In the genomic region with DNA sequence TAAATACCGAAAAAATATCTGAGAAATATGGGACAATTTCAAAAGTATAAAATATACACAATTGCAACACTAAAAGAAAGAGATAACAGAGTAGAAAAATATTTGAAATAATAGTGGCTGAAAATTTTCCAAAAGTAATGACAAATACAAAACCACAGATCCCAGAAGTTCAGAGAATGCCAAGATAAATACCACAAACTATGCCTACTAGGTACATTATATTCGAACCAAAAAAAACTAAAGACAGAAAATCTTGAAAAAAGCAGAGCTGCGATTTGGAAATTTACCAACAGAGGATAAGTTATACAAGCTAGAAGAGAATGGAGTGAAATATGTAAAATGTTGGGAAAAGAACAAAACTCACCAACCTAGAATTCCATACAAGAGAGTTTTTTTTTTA, we compare ENCODE assay signal across 19 cellular contexts.
DNase-seq lines count a peak whose midpoint lies in the region; ATAC-seq and TF ChIP-seq lines count a peak whose summit lies in the region.
"Had no signal": no experiment of that assay in that cellular context is flagged by ENCODE, and none has a peak within 500 bp of the region (broad histone marks: within the 10 kb centered on the region; RNA-seq: fewer than 3 reads in every experiment).

No MANE protein-coding gene starts in this region.

- POLR2A ChIA-PET in PC-3 (lab: Charles Lee; ENCODE audit: unreplicated experiment), result no interaction called here

- DNase-seq in EH (ENCODE audit: low read depth) (peak; percentile 3), PC-3 (peak; percentile 11), cardiac fibroblast (ENCODE audit: low read depth in 2 of 2) (peak; percentile 34 to 48), iris pigment epithelial cell (ENCODE audit: low read depth) (peak; percentile 8), activated T-cell treated with anti-CD3 and anti-CD28 coated beads for 4 hours (no peak), testis (no peak), GM20000 (ENCODE audit: low spot score) (no peak)
- DNase-seq: CD8-positive, alpha-beta memory T cell; GF-D8; H7; NCI-H1105; NCI-H146; NCI-H2029; NCI-H2227 treated with DMSO at 0.1 percent for 48 hours; NCI-H510A had no signal

- WGBS in testis, 2 donors, result 78 to 89% methylated on average over 3 of the region's 3 CpGs

- no peak for TF ChIP-seq POLR2A in testis (IDR thresholded peaks at IDR 0.05)

- no peaks in the 10 kb centered on the region for H3K9me3 ChIP-seq in PC-3 (ENCODE audit: low read length)
- H3K9me3 ChIP-seq in testis, result no peaks in the 10 kb centered on the region

- H3F3A ChIP-seq in PC-3 (ENCODE audit: low read length, unreplicated experiment), result no peaks in the 10 kb centered on the region

- H3K27me3 ChIP-seq in PC-3 (ENCODE audit: low read length) (peaks cover 10% of the 10 kb centered on the region; the same call in 1 of the 2 replicates), testis (no peaks in the 10 kb centered on the region)

- no TSS peak for BruUV-seq in PC-3 (replicated peaks; lab: Mats Ljungman, UMichigan)

- CTCF ChIA-PET in PC-3 (lab: Charles Lee), result no interaction called here

- no peak overlapping the region for H3K27ac ChIP-seq in PC-3 (ENCODE audit: low read length)
- H3K27ac ChIP-seq in testis, result no peak overlapping the region
- H3K27ac ChIP-seq: C4-2B had no signal

- no peak overlapping the region for H3K9ac ChIP-seq in PC-3 (ENCODE audit: low read length)

- no peak for ATAC-seq in PC-3
- ATAC-seq in GM18870 (IDR thresholded peaks at IDR 0.05; ENCODE audit: unreplicated experiment), result no peak
- ATAC-seq: K562, SK-N-SH treated with all-trans-retinoic acid at 6 μM for 48 hours had no signal

- TF ChIP-seq CTCF in PC-3 (conservative IDR thresholded peaks at IDR 0.05; ENCODE audit: low read depth, low read length), result no peak
- TF ChIP-seq CTCF in cardiac fibroblast (IDR thresholded peaks at IDR 0.05; ENCODE audit: low read depth, low read length), result no peak
- TF ChIP-seq CTCF in testis (IDR thresholded peaks at IDR 0.05), result no peak
- TF ChIP-seq CTCF in GM20000 (IDR thresholded peaks at IDR 0.05; ENCODE audit: extremely low read depth, missing control alignments), result no peak

- H4K20me1 ChIP-seq in PC-3 (ENCODE audit: low read length), result no peaks in the 10 kb centered on the region

- H3K36me3 ChIP-seq in PC-3 (ENCODE audit: low read depth, low read length) (no peaks in the 10 kb centered on the region), testis (ENCODE audit: low read depth, missing control alignments) (no peaks in the 10 kb centered on the region)

- no peaks in the 10 kb centered on the region for H3K9me2 ChIP-seq in PC-3 (replicated peaks; ENCODE audit: low read length)

- no peak overlapping the region for H3K4me2 ChIP-seq in PC-3 (ENCODE audit: low read length)

- no peak overlapping the region for H2AFZ ChIP-seq in PC-3 (ENCODE audit: low read length)

- H3K79me2 ChIP-seq in PC-3 (ENCODE audit: low read length), result no peaks in the 10 kb centered on the region

- H3K4me3 ChIP-seq in PC-3 (ENCODE audit: low read length) (no peak overlapping the region), cardiac fibroblast (replicated peaks in 1 of 2; ENCODE audit: low read depth in 2 of 2, low read length in 2 of 2) (no peak overlapping the region), testis (no peak overlapping the region)
- H3K4me3 ChIP-seq: K562 had no signal

- intact Hi-C loops in PC-3 (cut with micrococcal nuclease), result no loop called here
- intact Hi-C loops in testis (cut with DNase I; ENCODE audit: low total_unique reads), result no loop called here

- H3K4me1 ChIP-seq in PC-3 (ENCODE audit: insufficient read depth, low read length) (no peaks in the 10 kb centered on the region), testis (no peaks in the 10 kb centered on the region)

Comparison
In these comparisons a context has a peak if more than half of its experiments do, and no peak if none do; other contexts are left out.
1. DNase-seq: peak in EH (single experiment), PC-3 (single experiment), cardiac fibroblast (2 of 2) and iris pigment epithelial cell (single experiment); none in activated T-cell treated with anti-CD3 and anti-CD28 coated beads for 4 hours (single experiment), testis (single experiment) and GM20000 (single experiment).